8 cellular contexts compared by ENCODE assay signal in the genomic region with DNA sequence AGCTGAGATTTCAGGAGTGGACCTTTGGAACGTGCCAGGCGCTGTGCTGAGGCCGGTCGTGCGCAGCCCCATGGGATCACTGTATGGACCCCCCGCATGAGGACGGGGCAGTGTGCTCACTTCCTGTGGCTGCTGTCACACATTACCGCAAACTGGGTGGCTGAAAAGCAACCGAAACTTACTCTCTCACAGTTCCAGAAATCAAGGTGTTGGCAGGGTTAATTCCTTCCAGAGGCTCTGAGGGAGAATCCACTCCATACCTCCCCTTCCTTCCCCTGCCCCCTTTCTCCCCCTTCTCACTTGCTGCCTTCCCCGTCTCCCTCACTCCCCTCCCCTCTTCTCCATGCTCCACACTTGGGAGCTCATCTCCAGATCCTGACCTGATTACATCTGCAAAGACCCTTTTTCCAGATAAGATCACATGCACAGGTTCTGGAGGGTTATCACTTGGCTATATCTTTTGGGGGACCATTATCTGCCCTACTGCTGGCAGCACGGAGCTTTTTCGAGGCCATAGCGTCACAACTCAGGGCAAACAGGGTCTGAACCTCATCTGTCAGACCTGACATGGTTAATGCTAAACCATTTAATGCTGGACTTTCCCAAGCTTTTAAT. TPM values are rescaled to one million over a fixed set of nuclear protein-coding genes. Genes with fewer than 3 reads are reported as not detected.
A peak's percentile ranks its signal among the peaks of the same experiment; 100 is the strongest.
DNase-seq lines count a peak whose midpoint lies in the region; ATAC-seq and TF ChIP-seq lines count a peak whose summit lies in the region.

No MANE protein-coding gene starts in this region.

- no peak for TF ChIP-seq EP300 in sigmoid colon (IDR thresholded peaks at IDR 0.05)

- H3K9me3 ChIP-seq in breast epithelium (no peaks in the 10 kb centered on the region), sigmoid colon (no peaks in the 10 kb centered on the region), WERI-Rb-1 (ENCODE audit: severe bottlenecking) (no peaks in the 10 kb centered on the region)

- intact Hi-C loops in breast epithelium (cut with DNase I; ENCODE audit: low total_unique reads), result loop anchor here (2.0 kb wide), 1 partner anchor 23 kb away; no protein-coding TSS in a partner anchor
- intact Hi-C loops in sigmoid colon (cut with DNase I), result loop anchor here (2.0 to 5.0 kb wide), 3 partner anchors 25 to 121 kb away; no protein-coding TSS in a partner anchor

- H3K4me1 ChIP-seq in breast epithelium (peaks cover 0 to 18% of the 10 kb centered on the region in 2 donors), sigmoid colon (peaks cover 0 to 69% (median 50%) of the 10 kb centered on the region in 4 donors)

- WGBS in sigmoid colon, 2 donors, result 57 to 84% methylated on average over 13 of the region's 13 CpGs

- H3K36me3 ChIP-seq in breast epithelium, result no peaks in the 10 kb centered on the region
- H3K36me3 ChIP-seq in sigmoid colon, result peaks cover 0 to 11% (median 0%) of the 10 kb centered on the region in 4 donors
- peaks cover 5% of the 10 kb centered on the region for H3K36me3 ChIP-seq in WERI-Rb-1

- H3K4me3 ChIP-seq in breast epithelium (no peak overlapping the region), sigmoid colon (no peak overlapping the region), WERI-Rb-1 (ENCODE audit: low read depth, low read length) (no peak overlapping the region)

- TF ChIP-seq CTCF in breast epithelium (IDR thresholded peaks at IDR 0.05) (no peak), sigmoid colon (IDR thresholded peaks at IDR 0.05) (no peak), WERI-Rb-1 (IDR thresholded peaks at IDR 0.05; ENCODE audit: low read depth, low read length) (no peak)

- no peaks in the 10 kb centered on the region for H3K27me3 ChIP-seq in breast epithelium
- H3K27me3 ChIP-seq in sigmoid colon, result no peaks in the 10 kb centered on the region
- no peaks in the 10 kb centered on the region for H3K27me3 ChIP-seq in WERI-Rb-1 (ENCODE audit: insufficient read depth, low read depth, severe bottlenecking)

- DNase-seq in breast epithelium (ENCODE audit: low spot score in 2 of 2), result no peak
- no peak for DNase-seq in sigmoid colon
- DNase-seq in WERI-Rb-1, result no peak
- DNase-seq in effector CD8-positive, alpha-beta T cell (lab: John Stamatoyannopoulos, UW), result no peak
- no peak for DNase-seq in effector CD4-positive, alpha-beta T cell

- TF ChIP-seq POLR2A in breast epithelium (IDR thresholded peaks at IDR 0.05), result no peak
- TF ChIP-seq POLR2A in sigmoid colon (IDR thresholded peaks at IDR 0.05), result no peak

- H3K27ac ChIP-seq in breast epithelium (peak overlapping the region; percentile 76 to 84), sigmoid colon (peak overlapping the region in 3 of 4 donors; percentile 83 to 92 (median 85)), WERI-Rb-1 (no peak overlapping the region)

- ATAC-seq in GM19035 (IDR thresholded peaks at IDR 0.05; ENCODE audit: unreplicated experiment), result peak; percentile 57
- peak; percentile 47 for ATAC-seq in HG03460 (IDR thresholded peaks at IDR 0.05; ENCODE audit: unreplicated experiment)
- no peak for ATAC-seq in HG03457 (IDR thresholded peaks at IDR 0.05; ENCODE audit: unreplicated experiment)

RNA-seq across cellular contexts. Expression of a gene that starts 41.2 kb away (rescaled TPM):
- total RNA-seq in breast epithelium, result 10 to 100 TPM; 26.3 to 52.2 (median 28.2) TPM
- total RNA-seq in sigmoid colon, result 10 to 100 TPM; 18.7 to 28.0 (median 24.5) TPM
- polyA plus RNA-seq in sigmoid colon, result 10 to 100 TPM; 23.4 to 71.9 (median 48.6) TPM
